In the genomic region with DNA sequence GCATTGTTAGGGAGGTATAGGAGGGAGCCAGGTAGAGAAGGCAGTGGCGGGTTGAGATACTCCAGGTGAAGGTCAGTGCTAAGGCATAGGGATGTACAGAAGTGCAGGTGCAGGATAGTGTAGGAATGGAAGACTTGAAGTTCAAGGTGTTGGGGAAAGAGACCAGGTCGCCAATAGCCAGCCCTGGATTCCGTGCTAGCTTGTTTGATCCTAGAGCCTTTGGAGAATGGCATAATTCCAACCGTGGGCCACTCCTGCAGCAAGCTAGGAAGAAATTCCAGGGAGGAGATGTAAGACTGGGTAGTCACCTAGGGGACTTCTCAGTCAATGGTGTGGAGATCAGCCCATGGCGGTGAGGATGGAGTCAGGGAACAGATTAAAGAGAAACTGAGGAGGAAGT, we compare ENCODE assay signal across 22 cellular contexts.
"Had no signal": no experiment of that assay in that cellular context is flagged by ENCODE, and none has a peak within 500 bp of the region (broad histone marks: within the 10 kb centered on the region; RNA-seq: fewer than 3 reads in every experiment).

No MANE protein-coding gene starts in this region.

- DNase-seq: activated CD4-positive, alpha-beta T cell treated with anti-CD3 and anti-CD28 coated beads, Interleukin-2, amount 50 U/mL, for 48 hours; activated T-cell treated with anti-CD3 and anti-CD28 coated beads, Interleukin-2, amount 50 U/mL, for 1 hour; aorta; caudate nucleus; effector memory CD8-positive, alpha-beta T cell; glutamatergic neuron; immature natural killer cell; kidney glomerular epithelial cell; left ventricle myocardium inferior; midbrain; SJCRH30; stimulated activated CD4-positive, alpha-beta T cell treated with anti-CD3 and anti-CD28 coated beads, Interleukin-4, amount 100 ng/mL, for 4 hours; stomach; T1000; transverse colon had no signal

- H3K27ac Mint-ChIP-seq: activated naive CD4-positive, alpha-beta T cell treated with anti-CD3 and anti-CD28 coated beads, Interleukin-2, amount 50 U/mL, for 72 hours; effector memory CD8-positive, alpha-beta T cell; natural killer cell treated with Interleukin-12 subunit alpha and Interleukin-12 subunit beta and Interleukin-15 and Interleukin-18, amount 100 ng/mL, for 72 hours; WTC11 had no signal

- H3K4me2 ChIP-seq: hepatocyte had no signal

- H2AFZ ChIP-seq: hepatocyte, parathyroid adenoma had no signal

- H3K27me3 ChIP-seq: hepatocyte, SJCRH30, stomach, transverse colon had no signal

- H3K36me3 ChIP-seq: left ventricle myocardium inferior, SJCRH30, stomach, transverse colon had no signal

- H3K9me3 ChIP-seq: left ventricle myocardium inferior, SJCRH30, stomach, transverse colon had no signal

- H3K27ac ChIP-seq: hepatocyte, left ventricle myocardium inferior, parathyroid adenoma, SJCRH30, stomach, transverse colon had no signal

- H3K9ac ChIP-seq: parathyroid adenoma had no signal

- H3K79me2 ChIP-seq: hepatocyte, parathyroid adenoma had no signal

- H3K36me3 Mint-ChIP-seq: activated naive CD4-positive, alpha-beta T cell treated with anti-CD3 and anti-CD28 coated beads, Interleukin-2, amount 50 U/mL, for 72 hours; brain; immature natural killer cell; natural killer cell treated with Interleukin-12 subunit alpha and Interleukin-12 subunit beta and Interleukin-15 and Interleukin-18, amount 100 ng/mL, for 72 hours; WTC11 had no signal

- H3K9me3 Mint-ChIP-seq: activated naive CD4-positive, alpha-beta T cell treated with anti-CD3 and anti-CD28 coated beads, Interleukin-2, amount 50 U/mL, for 72 hours; effector memory CD8-positive, alpha-beta T cell; immature natural killer cell; natural killer cell treated with Interleukin-12 subunit alpha and Interleukin-12 subunit beta and Interleukin-15 and Interleukin-18, amount 100 ng/mL, for 72 hours had no signal

- H3K27me3 Mint-ChIP-seq: effector memory CD8-positive, alpha-beta T cell had no signal

- H3K4me3 ChIP-seq: hepatocyte, left ventricle myocardium inferior, SJCRH30, stomach, transverse colon had no signal

- ATAC-seq: activated naive CD4-positive, alpha-beta T cell treated with anti-CD3 and anti-CD28 coated beads, Interleukin-2, amount 50 U/mL, for 72 hours; effector memory CD8-positive, alpha-beta T cell; esophagus mucosa; natural killer cell treated with Interleukin-12 subunit alpha and Interleukin-12 subunit beta and Interleukin-15 and Interleukin-18, amount 100 ng/mL, for 72 hours; WTC11 had no signal

- H3K4me1 ChIP-seq: SJCRH30 had no signal

- H3K4me3 Mint-ChIP-seq: brain; effector memory CD8-positive, alpha-beta T cell; immature natural killer cell; natural killer cell treated with Interleukin-12 subunit alpha and Interleukin-12 subunit beta and Interleukin-15 and Interleukin-18, amount 100 ng/mL, for 72 hours; WTC11 had no signal
